Comparison of ENCODE assay signal across 15 cellular contexts in genomic region chr3:43185256-43185655, GRCh38.
"Had no signal": no experiment of that assay in that cellular context is flagged by ENCODE, and none has a peak within 500 bp of the region (broad histone marks: within the 10 kb centered on the region; RNA-seq: fewer than 3 reads in every experiment).

No MANE protein-coding gene starts in this region.

- H3K9me3 ChIP-seq: colonic mucosa, left ventricle myocardium inferior, lower lobe of right lung, ovary, suprapubic skin, thyroid gland, upper lobe of right lung, vagina had no signal

- H3K4me3 ChIP-seq: colonic mucosa, heart right ventricle, left ventricle myocardium inferior, lower lobe of right lung, ovary, suprapubic skin, thyroid gland, upper lobe of right lung, vagina had no signal

- H3K36me3 ChIP-seq: colonic mucosa, heart right ventricle, left ventricle myocardium inferior, lower lobe of right lung, ovary, suprapubic skin, thyroid gland, upper lobe of right lung, vagina had no signal

- H3K27me3 ChIP-seq: colonic mucosa, heart right ventricle, ovary, suprapubic skin, thyroid gland, upper lobe of right lung, vagina had no signal

- H3K36me3 Mint-ChIP-seq: stimulated activated effector memory CD8-positive, alpha-beta T cell treated with anti-CD3 and anti-CD28 coated beads, Interleukin-12 subunit alpha, Interleukin-12 subunit beta, amount 100 ng/mL, for 72 hours had no signal

- H3K4me3 Mint-ChIP-seq: naive thymus-derived CD4-positive, alpha-beta T cell; stimulated activated effector memory CD8-positive, alpha-beta T cell treated with anti-CD3 and anti-CD28 coated beads, Interleukin-12 subunit alpha, Interleukin-12 subunit beta, amount 100 ng/mL, for 72 hours had no signal

- DNase-seq: colonic mucosa; heart right ventricle; left ventricle myocardium inferior; lower lobe of right lung; naive thymus-derived CD4-positive, alpha-beta T cell; ovary; right cardiac atrium; stimulated activated CD4-positive, alpha-beta T cell treated with anti-CD3 and anti-CD28 coated beads, Interleukin-4, amount 100 ng/mL, for 1 hour; stimulated activated CD8-positive, alpha-beta memory T cell treated with anti-CD3 and anti-CD28 coated beads, Interleukin-4, amount 100 ng/mL, for 48 hours; stimulated activated naive CD8-positive, alpha-beta T cell treated with anti-CD3 and anti-CD28 coated beads, Interleukin-15, Interleukin-2, amounts not matched to agents 100 U/mL and 50 U/mL, for 24 hours; thyroid gland; upper lobe of right lung had no signal

- ATAC-seq: lower lobe of right lung; naive thymus-derived CD4-positive, alpha-beta T cell; right cardiac atrium; stimulated activated effector memory CD8-positive, alpha-beta T cell treated with anti-CD3 and anti-CD28 coated beads, Interleukin-12 subunit alpha, Interleukin-12 subunit beta, amount 100 ng/mL, for 72 hours; stimulated activated naive CD8-positive, alpha-beta T cell treated with anti-CD3 and anti-CD28 coated beads, Interleukin-15, Interleukin-2, amounts not matched to agents 100 U/mL and 50 U/mL, for 24 hours; upper lobe of right lung had no signal

- H3K27ac ChIP-seq: colonic mucosa, left ventricle myocardium inferior, ovary, suprapubic skin, thyroid gland, upper lobe of right lung, vagina had no signal
